ENCODE assay signal across 11 cellular contexts in the genomic region with DNA sequence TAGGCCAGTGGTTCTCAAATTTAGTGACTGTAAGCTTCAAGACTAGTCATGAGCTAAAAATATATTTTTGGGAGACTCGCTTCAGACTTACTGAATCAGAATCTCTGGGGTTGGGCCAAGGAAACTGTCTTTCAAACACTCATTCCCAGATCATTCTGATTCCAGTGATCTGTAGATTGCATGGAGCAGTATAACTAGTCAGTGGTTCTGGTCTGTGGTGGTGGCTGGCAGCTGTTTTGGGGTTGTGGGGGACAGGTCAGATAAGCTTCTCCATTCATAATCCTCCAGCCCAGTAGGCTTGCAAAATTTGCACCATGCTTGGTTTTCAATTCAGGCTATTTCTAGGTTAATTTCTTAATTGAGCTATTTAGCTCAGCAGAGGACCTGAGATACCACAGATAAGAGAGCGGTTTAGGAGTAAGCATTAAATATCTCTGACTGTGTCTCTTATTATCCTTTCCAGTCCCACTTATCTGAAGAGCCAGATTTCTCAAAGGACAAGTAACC. TPM values are rescaled to one million over a fixed set of nuclear protein-coding genes. Genes with fewer than 3 reads are reported as not detected.
DNase-seq lines count a peak whose midpoint lies in the region; ATAC-seq and TF ChIP-seq lines count a peak whose summit lies in the region.
"Had no signal": no experiment of that assay in that cellular context is flagged by ENCODE, and none has a peak within 500 bp of the region (broad histone marks: within the 10 kb centered on the region; RNA-seq: fewer than 3 reads in every experiment).

No MANE protein-coding gene starts in this region.

- H3K4me3 ChIP-seq in fibroblast of lung (replicated peaks in 1 of 4; ENCODE audit: control extremely low read depth in 1 of 4, insufficient read depth in 1 of 4, low read depth in 3 of 4, low read length in 4 of 4) = no peak overlapping the region
- H3K4me3 ChIP-seq in testis = no peak overlapping the region

- H3K27me3 ChIP-seq in fibroblast of lung (ENCODE audit: control insufficient read depth, insufficient read depth, low read length) (no peaks in the 10 kb centered on the region), testis (no peaks in the 10 kb centered on the region)

- H3K36me3 ChIP-seq in fibroblast of lung (ENCODE audit: control insufficient read depth, insufficient read depth, low read length) = no peaks in the 10 kb centered on the region
- no peaks in the 10 kb centered on the region for H3K36me3 ChIP-seq in testis (ENCODE audit: low read depth, missing control alignments)

- peaks cover 7% of the 10 kb centered on the region for H3K79me2 ChIP-seq in fibroblast of lung (ENCODE audit: control insufficient read depth, insufficient read depth, low read length)

- TF ChIP-seq CTCF in fibroblast of lung (conservative IDR thresholded peaks at IDR 0.05 in 1 of 2, IDR thresholded peaks at IDR 0.05 in 1 of 2; ENCODE audit: low read depth in 1 of 2, low read length in 2 of 2) (no peak), testis (IDR thresholded peaks at IDR 0.05) (no peak)

- peak overlapping the region; percentile 60 for H3K4me2 ChIP-seq in fibroblast of lung (ENCODE audit: extremely low read depth, insufficient read depth, low read length)

- no peaks in the 10 kb centered on the region for H3K9me3 ChIP-seq in fibroblast of lung (ENCODE audit: control insufficient read depth, insufficient read depth, low read depth, low read length)
- H3K9me3 ChIP-seq in testis = no peaks in the 10 kb centered on the region

- H3K27ac ChIP-seq in fibroblast of lung (ENCODE audit: insufficient read depth, low read length) (no peak overlapping the region), testis (peak overlapping the region; percentile 48 to 82)

- no peak overlapping the region for H2AFZ ChIP-seq in fibroblast of lung (ENCODE audit: low read length)

- TF ChIP-seq POLR2A in testis (IDR thresholded peaks at IDR 0.05) = no peak

- WGBS in testis, 2 donors = 42 to 52% methylated on average over 2 of the region's 2 CpGs

- ATAC-seq in GM21717 (IDR thresholded peaks at IDR 0.05; ENCODE audit: unreplicated experiment) (no peak), GM21447 (IDR thresholded peaks at IDR 0.05; ENCODE audit: unreplicated experiment) (no peak), GM21825 (IDR thresholded peaks at IDR 0.05; ENCODE audit: unreplicated experiment) (no peak)
- ATAC-seq: activated naive CD8-positive, alpha-beta T cell treated with anti-CD3 and anti-CD28 coated beads, Interleukin-2, amount 50 U/mL, for 24 hours had no signal

- H3K4me1 ChIP-seq in fibroblast of lung (ENCODE audit: control insufficient read depth, extremely low read depth, insufficient read depth, low read length) (peaks cover 12% of the 10 kb centered on the region), testis (peaks cover 37% of the 10 kb centered on the region)

- intact Hi-C loops in testis (cut with DNase I; ENCODE audit: low total_unique reads) = no loop called here

- H4K20me1 ChIP-seq in fibroblast of lung (ENCODE audit: control insufficient read depth, extremely low read depth, insufficient read depth, low read length) = no peaks in the 10 kb centered on the region

- DNase-seq in NOMO-1 treated with DMSO at 0.1 percent for 48 hours (lab: John Stamatoyannopoulos, UW; ENCODE audit: unreplicated experiment) (peak; percentile 45), NOMO-1 treated with dmso at 0.1 percent for 144 hours (lab: John Stamatoyannopoulos, UW; ENCODE audit: unreplicated experiment) (no peak), SK-N-DZ (ENCODE audit: low spot score) (peak; percentile 44), fibroblast of lung (ENCODE audit: low read depth in 2 of 2) (peak; percentile 71 to 85), testis (no peak)
- DNase-seq: activated naive CD8-positive, alpha-beta T cell treated with anti-CD3 and anti-CD28 coated beads, Interleukin-2, amount 50 U/mL, for 24 hours; foreskin melanocyte; NCI-H1048 had no signal

- no peak overlapping the region for H3K9ac ChIP-seq in fibroblast of lung (ENCODE audit: insufficient read depth, low read length)

RNA-seq across cellular contexts. Expression of gene KAT6B, which starts 3.8 kb away (rescaled TPM):
- polyA plus RNA-seq in SK-N-DZ (2014; cell fraction: cytosol; rRNA removed) = 3.1 and 4.4 TPM in 2 replicates
- polyA plus RNA-seq in SK-N-DZ (2014; cell fraction: nucleus; rRNA removed) = 5.2 and 11.1 TPM in 2 replicates
- 24.4 and 37.8 TPM in 2 replicates for total RNA-seq in fibroblast of lung
- 3.9 and 4.1 TPM in 2 replicates for polyA plus RNA-seq in fibroblast of lung
- 8.8 and 10.6 TPM in 2 replicates for polyA plus RNA-seq in fibroblast of lung (2012)
- polyA minus RNA-seq in fibroblast of lung (ENCODE audit: low replicate concordance) = 15.7 and 35.3 TPM in 2 replicates
- 100 to 1,000 TPM; 106 to 109 TPM for total RNA-seq in testis
- polyA plus RNA-seq in testis (ENCODE audit: insufficient read depth, low read depth, low replicate concordance) = 23.9 TPM

Comparison
In these comparisons a context has a peak if more than half of its experiments do, and no peak if none do; other contexts are left out.
1. DNase-seq: peak in NOMO-1 treated with DMSO at 0.1 percent for 48 hours (single experiment), SK-N-DZ (single experiment) and fibroblast of lung (2 of 2); none in NOMO-1 treated with dmso at 0.1 percent for 144 hours (single experiment) and testis (single experiment).